25 cellular contexts compared by ENCODE assay signal in the genomic region with DNA sequence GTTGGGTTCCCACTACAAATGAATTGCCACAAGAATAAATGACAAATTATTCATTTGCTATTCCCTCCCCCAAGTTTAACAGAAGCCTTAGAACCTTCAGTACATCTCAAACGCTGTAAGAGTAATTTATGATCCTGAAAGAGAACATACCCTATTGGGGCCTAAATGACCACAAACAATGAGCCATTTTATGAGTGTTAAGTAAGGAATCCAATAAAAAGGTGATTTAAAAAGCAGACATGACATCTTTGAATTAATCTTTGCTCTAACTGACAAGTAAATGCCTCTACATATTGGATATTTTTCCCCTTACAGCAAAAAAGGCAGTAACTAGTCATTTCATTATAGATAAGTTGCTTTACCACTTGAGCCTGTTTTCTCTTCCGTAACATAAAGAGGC.
"Had no signal": no experiment of that assay in that cellular context is flagged by ENCODE, and none has a peak within 500 bp of the region (broad histone marks: within the 10 kb centered on the region; RNA-seq: fewer than 3 reads in every experiment).

No MANE protein-coding gene starts in this region.

- H3K4me3 ChIP-seq: esophagus squamous epithelium, neural progenitor cell, psoas muscle, right atrium auricular region, testis, transverse colon had no signal

- H3K27ac ChIP-seq: esophagus squamous epithelium, neural progenitor cell, parathyroid adenoma, psoas muscle, right atrium auricular region, testis, transverse colon had no signal

- H3K4me2 ChIP-seq: neural progenitor cell had no signal

- DNase-seq: activated CD4-positive, alpha-beta memory T cell treated with anti-CD3 and anti-CD28 coated beads for 36 hours; activated CD4-positive, alpha-beta T cell treated with anti-CD3 and anti-CD28 coated beads, Interleukin-2, amount 10 ng/mL, durations not matched to agents 24 days and 14 days; activated CD4-positive, CD25-positive, alpha-beta regulatory T cell treated with anti-CD3 and anti-CD28 coated beads, Interleukin-2, amount 50 U/mL, for 72 hours; activated CD8-positive, alpha-beta memory T cell treated with anti-CD3 and anti-CD28 coated beads, Interleukin-2, amount 50 U/mL, for 4 hours; activated gamma-delta T cell treated with Interleukin-2 at 50 U/mL for 16 hours; activated naive CD4-positive, alpha-beta T cell treated with anti-CD3 and anti-CD28 coated beads, Interleukin-2, amount 50 U/mL, for 16 hours; activated T-cell treated with anti-CD3 and anti-CD28 coated beads, Interleukin-2, amount 50 U/mL, for 1 hour; amniotic stem cell; dermis blood vessel endothelial cell; effector CD4-positive, alpha-beta T cell; esophagus squamous epithelium; left cardiac atrium; naive B cell; occipital lobe; psoas muscle; stimulated activated CD4-positive, alpha-beta T cell treated with anti-CD3 and anti-CD28 coated beads, Interleukin-15, amount 100 ng/mL, for 24 hours; stimulated activated CD4-positive, alpha-beta T cell treated with anti-CD3 and anti-CD28 coated beads, Interleukin-2, amount 100 ng/mL, for 24 hours; stimulated activated naive CD4-positive, alpha-beta T cell treated with Interleukin-2 at 50 U/mL for 16 hours; T-helper 17 cell; T1000; testis; transverse colon had no signal

- H3K9me3 ChIP-seq: esophagus squamous epithelium, psoas muscle, testis, transverse colon had no signal

- ATAC-seq: left cardiac atrium, psoas muscle, T-helper 17 cell had no signal

- H3K36me3 ChIP-seq: esophagus squamous epithelium, neural progenitor cell, right atrium auricular region, transverse colon had no signal

- H3K27me3 ChIP-seq: esophagus squamous epithelium, neural progenitor cell, right atrium auricular region, testis, transverse colon had no signal

- H3K79me2 ChIP-seq: parathyroid adenoma had no signal

- H2AFZ ChIP-seq: neural progenitor cell, parathyroid adenoma had no signal

- H3K4me1 ChIP-seq: esophagus squamous epithelium, neural progenitor cell, parathyroid adenoma, psoas muscle, right atrium auricular region, testis, transverse colon had no signal

- H3K9ac ChIP-seq: neural progenitor cell, parathyroid adenoma had no signal
